ENCODE assay signal across 9 cellular contexts in the genomic region with DNA sequence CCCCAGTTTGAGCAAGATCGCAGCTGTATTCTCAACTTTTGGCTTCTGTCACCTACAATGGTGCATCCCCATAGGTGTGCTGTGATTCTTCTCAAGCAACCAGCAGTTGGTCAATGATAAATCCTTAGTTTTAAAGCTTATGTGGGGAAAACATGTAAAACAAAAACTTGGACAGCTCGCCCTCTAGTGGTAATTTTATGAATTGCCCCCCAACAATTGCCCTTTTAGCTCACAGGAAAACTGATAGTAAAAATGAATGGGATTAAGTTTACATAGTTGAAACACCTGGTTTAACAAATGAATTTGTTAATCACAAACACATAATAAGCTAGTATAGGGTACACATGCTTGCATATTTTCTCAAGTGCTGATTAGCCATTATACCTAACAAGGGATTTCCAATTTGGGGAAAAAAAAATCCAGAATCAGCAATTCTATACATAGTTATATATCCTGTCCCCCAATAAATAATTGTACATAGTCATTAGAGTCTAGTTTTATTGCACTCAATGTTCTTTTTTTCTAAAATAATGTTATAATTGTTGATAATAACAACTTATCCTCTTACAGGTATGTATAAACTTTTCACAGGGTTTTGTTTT. TPM values are rescaled to one million over a fixed set of nuclear protein-coding genes. Genes with fewer than 3 reads are reported as not detected.
DNase-seq lines count a peak whose midpoint lies in the region; ATAC-seq and TF ChIP-seq lines count a peak whose summit lies in the region.
"Had no signal": no experiment of that assay in that cellular context is flagged by ENCODE, and none has a peak within 500 bp of the region (broad histone marks: within the 10 kb centered on the region; RNA-seq: fewer than 3 reads in every experiment).

No MANE protein-coding gene starts in this region.

- in situ Hi-C loops in brain microvascular endothelial cell (cut with HindIII; ENCODE audit: low pct_ligation_motif_present, low sequenced_read_pairs): no loop called here

- H3K36me3 ChIP-seq in brain microvascular endothelial cell (replicated peaks): no peaks in the 10 kb centered on the region

- H3K4me3 ChIP-seq in brain microvascular endothelial cell (ENCODE audit: low read depth, low read length): no peak overlapping the region

- H3K4me3 Mint-ChIP-seq in activated CD4-positive, alpha-beta T cell treated with anti-CD3 and anti-CD28 coated beads, Interleukin-2, amount 10 ng/mL, durations not matched to agents 24 days and 14 days: no peak overlapping the region
- no peak overlapping the region for H3K4me3 Mint-ChIP-seq in activated naive CD8-positive, alpha-beta T cell treated with anti-CD3 and anti-CD28 coated beads, Interleukin-2, amount 50 U/mL, for 24 hours
- H3K4me3 Mint-ChIP-seq in stimulated activated effector memory CD8-positive, alpha-beta T cell treated with anti-CD3 and anti-CD28 coated beads, Interleukin-12 subunit alpha, Interleukin-12 subunit beta, amount 100 ng/mL, for 72 hours: no peak overlapping the region
- H3K4me3 Mint-ChIP-seq: activated naive CD8-positive, alpha-beta T cell had no signal

- peak; percentile 68 for TF ChIP-seq CTCF in brain microvascular endothelial cell (IDR thresholded peaks at IDR 0.05; ENCODE audit: low read depth, low read length, missing control alignments)

- peak; percentile 55 for DNase-seq in activated CD4-positive, alpha-beta T cell treated with anti-CD3 and anti-CD28 coated beads, Interleukin-2, amount 10 ng/mL, durations not matched to agents 24 days and 14 days
- DNase-seq in activated CD4-positive, alpha-beta T cell treated with anti-CD3 and anti-CD28 coated beads, Interleukin-2, amount 50 U/mL, for 48 hours: no peak
- peak; percentile 0 for DNase-seq in KG1 (lab: John Stamatoyannopoulos, UW)
- peak; percentile 40 for DNase-seq in brain microvascular endothelial cell
- DNase-seq in lung microvascular endothelial cell (ENCODE audit: low read depth in 2 of 2): peak; percentile 24 to 48
- no peak for DNase-seq in activated naive CD8-positive, alpha-beta T cell treated with anti-CD3 and anti-CD28 coated beads, Interleukin-2, amount 50 U/mL, for 24 hours
- no peak for DNase-seq in activated naive CD4-positive, alpha-beta T cell (lab: John Stamatoyannopoulos, UW)
- DNase-seq in stimulated activated effector memory CD8-positive, alpha-beta T cell treated with anti-CD3 and anti-CD28 coated beads, Interleukin-12 subunit alpha, Interleukin-12 subunit beta, amount 100 ng/mL, for 72 hours (ENCODE audit: low spot score in 2 of 2): no peak

- intact Hi-C loops in activated CD4-positive, alpha-beta T cell treated with anti-CD3 and anti-CD28 coated beads, Interleukin-2, amount 10 ng/mL, durations not matched to agents 24 days and 14 days (cut with micrococcal nuclease): no loop called here

- no peak overlapping the region for H3K27ac Mint-ChIP-seq in activated CD4-positive, alpha-beta T cell treated with anti-CD3 and anti-CD28 coated beads, Interleukin-2, amount 10 ng/mL, durations not matched to agents 24 days and 14 days
- H3K27ac Mint-ChIP-seq in activated naive CD8-positive, alpha-beta T cell treated with anti-CD3 and anti-CD28 coated beads, Interleukin-2, amount 50 U/mL, for 24 hours: no peak overlapping the region
- no peak overlapping the region for H3K27ac Mint-ChIP-seq in stimulated activated effector memory CD8-positive, alpha-beta T cell treated with anti-CD3 and anti-CD28 coated beads, Interleukin-12 subunit alpha, Interleukin-12 subunit beta, amount 100 ng/mL, for 72 hours
- H3K27ac Mint-ChIP-seq: activated naive CD8-positive, alpha-beta T cell had no signal

- ATAC-seq in activated naive CD8-positive, alpha-beta T cell treated with anti-CD3 and anti-CD28 coated beads, Interleukin-2, amount 50 U/mL, for 24 hours: no peak
- no peak for ATAC-seq in stimulated activated effector memory CD8-positive, alpha-beta T cell treated with anti-CD3 and anti-CD28 coated beads, Interleukin-12 subunit alpha, Interleukin-12 subunit beta, amount 100 ng/mL, for 72 hours

- H3K27ac ChIP-seq in brain microvascular endothelial cell: no peak overlapping the region

- H3K36me3 Mint-ChIP-seq in activated CD4-positive, alpha-beta T cell treated with anti-CD3 and anti-CD28 coated beads, Interleukin-2, amount 10 ng/mL, durations not matched to agents 24 days and 14 days (ENCODE audit: low read depth): no peaks in the 10 kb centered on the region
- H3K36me3 Mint-ChIP-seq in activated naive CD8-positive, alpha-beta T cell treated with anti-CD3 and anti-CD28 coated beads, Interleukin-2, amount 50 U/mL, for 24 hours (ENCODE audit: low read depth): no peaks in the 10 kb centered on the region
- H3K36me3 Mint-ChIP-seq in stimulated activated effector memory CD8-positive, alpha-beta T cell treated with anti-CD3 and anti-CD28 coated beads, Interleukin-12 subunit alpha, Interleukin-12 subunit beta, amount 100 ng/mL, for 72 hours: no peaks in the 10 kb centered on the region
- H3K36me3 Mint-ChIP-seq: activated naive CD8-positive, alpha-beta T cell had no signal

- H3K27me3 ChIP-seq in brain microvascular endothelial cell (replicated peaks): no peaks in the 10 kb centered on the region

- no peaks in the 10 kb centered on the region for H3K4me1 Mint-ChIP-seq in activated CD4-positive, alpha-beta T cell treated with anti-CD3 and anti-CD28 coated beads, Interleukin-2, amount 10 ng/mL, durations not matched to agents 24 days and 14 days
- no peaks in the 10 kb centered on the region for H3K4me1 Mint-ChIP-seq in activated naive CD8-positive, alpha-beta T cell treated with anti-CD3 and anti-CD28 coated beads, Interleukin-2, amount 50 U/mL, for 24 hours
- no peaks in the 10 kb centered on the region for H3K4me1 Mint-ChIP-seq in stimulated activated effector memory CD8-positive, alpha-beta T cell treated with anti-CD3 and anti-CD28 coated beads, Interleukin-12 subunit alpha, Interleukin-12 subunit beta, amount 100 ng/mL, for 72 hours

- H3K27me3 Mint-ChIP-seq in activated CD4-positive, alpha-beta T cell treated with anti-CD3 and anti-CD28 coated beads, Interleukin-2, amount 10 ng/mL, durations not matched to agents 24 days and 14 days: no peaks in the 10 kb centered on the region
- H3K27me3 Mint-ChIP-seq in activated naive CD8-positive, alpha-beta T cell treated with anti-CD3 and anti-CD28 coated beads, Interleukin-2, amount 50 U/mL, for 24 hours: no peaks in the 10 kb centered on the region

- no peaks in the 10 kb centered on the region for H3K9me3 Mint-ChIP-seq in activated CD4-positive, alpha-beta T cell treated with anti-CD3 and anti-CD28 coated beads, Interleukin-2, amount 10 ng/mL, durations not matched to agents 24 days and 14 days
- no peaks in the 10 kb centered on the region for H3K9me3 Mint-ChIP-seq in activated naive CD8-positive, alpha-beta T cell treated with anti-CD3 and anti-CD28 coated beads, Interleukin-2, amount 50 U/mL, for 24 hours
- no peaks in the 10 kb centered on the region for H3K9me3 Mint-ChIP-seq in stimulated activated effector memory CD8-positive, alpha-beta T cell treated with anti-CD3 and anti-CD28 coated beads, Interleukin-12 subunit alpha, Interleukin-12 subunit beta, amount 100 ng/mL, for 72 hours

RNA-seq across cellular contexts. Expression of a gene that starts 30.1 kb away (rescaled TPM):
- not detected in 2 replicates for total RNA-seq in activated CD4-positive, alpha-beta T cell treated with anti-CD3 and anti-CD28 coated beads, Interleukin-2, amount 10 ng/mL, durations not matched to agents 24 days and 14 days
- total RNA-seq in lung microvascular endothelial cell: under 0.01 TPM in 1 of 2 replicates, not detected in the other

Comparison
In these comparisons a context has a peak if more than half of its experiments do, and no peak if none do; other contexts are left out.
1. DNase-seq: peak in activated CD4-positive, alpha-beta T cell treated with anti-CD3 and anti-CD28 coated beads, Interleukin-2, amount 10 ng/mL, durations not matched to agents 24 days and 14 days (single experiment), KG1 (single experiment), brain microvascular endothelial cell (single experiment) and lung microvascular endothelial cell (2 of 2); none in activated CD4-positive, alpha-beta T cell treated with anti-CD3 and anti-CD28 coated beads, Interleukin-2, amount 50 U/mL, for 48 hours (0 of 2), activated naive CD8-positive, alpha-beta T cell treated with anti-CD3 and anti-CD28 coated beads, Interleukin-2, amount 50 U/mL, for 24 hours (single experiment), activated naive CD4-positive, alpha-beta T cell (0 of 4) and stimulated activated effector memory CD8-positive, alpha-beta T cell treated with anti-CD3 and anti-CD28 coated beads, Interleukin-12 subunit alpha, Interleukin-12 subunit beta, amount 100 ng/mL, for 72 hours (0 of 2).